In genomic region chrX:48698306-48698705, GRCh38 we compare ENCODE assay signal across 19 cellular contexts. TPM values are rescaled to one million over a fixed set of nuclear protein-coding genes. Genes with fewer than 3 reads are reported as not detected.
DNase-seq lines count a peak whose midpoint lies in the region; ATAC-seq and TF ChIP-seq lines count a peak whose summit lies in the region.
"Had no signal": no experiment of that assay in that cellular context is flagged by ENCODE, and none has a peak within 500 bp of the region (broad histone marks: within the 10 kb centered on the region; RNA-seq: fewer than 3 reads in every experiment).

No MANE protein-coding gene starts in this region.

- DNase-seq in CD4-positive, alpha-beta memory T cell, result no peak
- DNase-seq in OCI-LY7 (ENCODE audit: low spot score) (no peak), cerebellum (ENCODE audit: low spot score) (no peak), coronary artery (ENCODE audit: low spot score) (no peak)
- DNase-seq: activated CD8-positive, alpha-beta memory T cell treated with anti-CD3 and anti-CD28 coated beads, Interleukin-2, amount 50 U/mL, for 48 hours; BE2C; DMS79 treated with DMSO at 0.1 percent for 48 hours; islet precursor cell; NCI-H187 treated with DMSO at 0.1 percent for 48 hours had no signal

- ATAC-seq in HG03025 (IDR thresholded peaks at IDR 0.05; ENCODE audit: low FRiP score, unreplicated experiment), result no peak

- CTCF ChIA-PET in CD4-positive, alpha-beta memory T cell (lab: Charles Lee; ENCODE audit: partially characterized antibody), result no interaction called here
- CTCF ChIA-PET in OCI-LY7 (lab: Charles Lee; ENCODE audit: unreplicated experiment), result no interaction called here

- H4K20me1 ChIP-seq in BLaER1 (peaks cover 30% of the 10 kb centered on the region), OCI-LY7 (ENCODE audit: insufficient read depth, low read length) (no peaks in the 10 kb centered on the region)

- intact Hi-C loops in CD4-positive, alpha-beta memory T cell (cut with micrococcal nuclease), result no loop called here
- intact Hi-C loops in OCI-LY7 (cut with micrococcal nuclease; ENCODE audit: unreplicated experiment), result no loop called here

- peak overlapping the region in 5 of 8 donors; percentile 28 to 71 (median 49) for H3K4me3 Mint-ChIP-seq in CD4-positive, alpha-beta memory T cell

- no peaks in the 10 kb centered on the region for H3K9me2 ChIP-seq in OCI-LY7 (ENCODE audit: insufficient read depth, low read length)

- peaks cover 6 to 32% of the 10 kb centered on the region in 2 donors for H3K36me3 Mint-ChIP-seq in CD4-positive, alpha-beta memory T cell

- TF ChIP-seq CTCF in OCI-LY7 (conservative IDR thresholded peaks at IDR 0.05; ENCODE audit: low read length) (no peak), coronary artery (IDR thresholded peaks at IDR 0.05) (no peak)

- no peaks in the 10 kb centered on the region for H3K9me3 ChIP-seq in BLaER1
- H3K9me3 ChIP-seq in CD4-positive, alpha-beta memory T cell (ENCODE audit: control insufficient read depth in 1 of 2, low read length in 2 of 2), result no peaks in the 10 kb centered on the region
- H3K9me3 ChIP-seq in OCI-LY7 (ENCODE audit: low read length), result no peaks in the 10 kb centered on the region
- peaks cover 8% of the 10 kb centered on the region for H3K9me3 ChIP-seq in iPS-18a (ENCODE audit: control insufficient read depth, low read depth, low read length)
- H3K9me3 ChIP-seq: BE2C, neutrophil, right atrium auricular region, suprapubic skin had no signal

- H3K27ac ChIP-seq in BLaER1, result no peak overlapping the region
- no peak overlapping the region for H3K27ac ChIP-seq in CD4-positive, alpha-beta memory T cell (ENCODE audit: low read depth, low read length)
- no peak overlapping the region for H3K27ac ChIP-seq in OCI-LY7 (ENCODE audit: low read depth, low read length, poor library complexity, severe bottlenecking)
- H3K27ac ChIP-seq in iPS-18a (ENCODE audit: low read length), result no peak overlapping the region
- H3K27ac ChIP-seq in coronary artery, result no peak overlapping the region
- H3K27ac ChIP-seq: neutrophil, right atrium auricular region, suprapubic skin, VCaP had no signal

- H3K4me2 ChIP-seq in BLaER1 (peak overlapping the region; percentile 73; the same call in 1 of the 2 replicates), OCI-LY7 (ENCODE audit: low read length) (peak overlapping the region; percentile 93)

- peaks cover 33% of the 10 kb centered on the region for H3K79me2 ChIP-seq in OCI-LY7 (ENCODE audit: insufficient read depth, low read depth, low read length)

- POLR2A ChIA-PET in CD4-positive, alpha-beta memory T cell (lab: Charles Lee; ENCODE audit: partially characterized antibody), result interaction anchor here (3.6 to 3.9 kb wide), 4 partner anchors 13 to 103 kb away, joined by 17 to 48 read pairs (median 38); partner anchors contain the start of genes HDAC6 and WAS
- POLR2A ChIA-PET in OCI-LY7 (lab: Charles Lee), result interaction anchor here (1.0 kb wide), 1 partner anchor 26 kb away, joined by 3 read pairs; no protein-coding TSS in a partner anchor

- H3K27me3 Mint-ChIP-seq in CD4-positive, alpha-beta memory T cell, result no peaks in the 10 kb centered on the region
- H3K27me3 Mint-ChIP-seq: memory B cell had no signal

- H3K4me3 ChIP-seq in BLaER1 (no peak overlapping the region), OCI-LY7 (ENCODE audit: low read depth, low read length, poor library complexity, severe bottlenecking) (no peak overlapping the region), iPS-18a (ENCODE audit: low read length) (peak overlapping the region; percentile 77), coronary artery (no peak overlapping the region)
- no peak overlapping the region for H3K4me3 ChIP-seq in CD4-positive, alpha-beta memory T cell (ENCODE audit: low read length in 2 of 2)
- H3K4me3 ChIP-seq: right atrium auricular region, suprapubic skin had no signal

- BruUV-seq in OCI-LY7 (replicated peaks; lab: Mats Ljungman, UMichigan), result no TSS peak

- H3K9ac ChIP-seq in BLaER1 (0 out of 2 replicates have a peak overlapping the region, but pooled peaks have one; percentile 79), iPS-18a (ENCODE audit: low read length) (peak overlapping the region; percentile 77)

- H3K27me3 ChIP-seq in BLaER1, result peaks cover 56% of the 10 kb centered on the region
- H3K27me3 ChIP-seq in CD4-positive, alpha-beta memory T cell (ENCODE audit: insufficient read depth, low read length), result no peaks in the 10 kb centered on the region
- H3K27me3 ChIP-seq in iPS-18a (ENCODE audit: control insufficient read depth, insufficient read depth, low read length), result no peaks in the 10 kb centered on the region
- H3K27me3 ChIP-seq: BE2C, neutrophil, right atrium auricular region, suprapubic skin had no signal

- H3K4me1 ChIP-seq in BLaER1 (peaks cover 17% of the 10 kb centered on the region), OCI-LY7 (ENCODE audit: insufficient read depth, low read length, poor library complexity, severe bottlenecking) (peaks cover 21% of the 10 kb centered on the region), iPS-18a (ENCODE audit: control insufficient read depth, low read depth, low read length) (peaks cover 6% of the 10 kb centered on the region)
- peaks cover 27% of the 10 kb centered on the region for H3K4me1 ChIP-seq in CD4-positive, alpha-beta memory T cell (ENCODE audit: insufficient read depth, low read length)
- H3K4me1 ChIP-seq: BE2C had no signal

- no peak overlapping the region for H2AFZ ChIP-seq in OCI-LY7 (ENCODE audit: low read length)

- peak overlapping the region in 2 of 7 donors; percentile 44 to 68 for H3K27ac Mint-ChIP-seq in CD4-positive, alpha-beta memory T cell
- H3K27ac Mint-ChIP-seq: memory B cell had no signal

- peaks cover 13 to 33% (median 21%) of the 10 kb centered on the region in 4 donors for H3K4me1 Mint-ChIP-seq in CD4-positive, alpha-beta memory T cell

- H3K36me3 ChIP-seq in BLaER1 (peaks cover 46% of the 10 kb centered on the region), OCI-LY7 (ENCODE audit: insufficient read depth, low read length) (peaks cover 50% of the 10 kb centered on the region), iPS-18a (ENCODE audit: control insufficient read depth, low read depth, low read length) (peaks cover 37% of the 10 kb centered on the region)
- H3K36me3 ChIP-seq in CD4-positive, alpha-beta memory T cell (ENCODE audit: insufficient read depth, low read length), result peaks cover 26% of the 10 kb centered on the region
- H3K36me3 ChIP-seq: neutrophil had no signal

- no peaks in the 10 kb centered on the region for H3K9me3 Mint-ChIP-seq in CD4-positive, alpha-beta memory T cell
- H3K9me3 Mint-ChIP-seq: memory B cell had no signal

RNA-seq across cellular contexts. Expression of gene SUV39H1, which starts 1.8 kb away (rescaled TPM):
- total RNA-seq in CD4-positive, alpha-beta memory T cell, result 10 to 100 TPM in 1 of 2 experiments, 1 to 10 TPM in 1; 8.7 to 10.2 TPM
- polyA plus RNA-seq in CD4-positive, alpha-beta memory T cell, result 10 to 100 TPM; 12.4 to 15.6 TPM
- 21.1 and 27.0 TPM in 2 replicates for total RNA-seq in OCI-LY7 (2014; rRNA removed; shearing (Covaris generic))
- total RNA-seq in OCI-LY7 (2022) (33.0 and 34.2 TPM in 2 replicates), cerebellum (3.3 TPM)

RNA-seq across cellular contexts. Expression of gene WAS, which starts 14.7 kb away (rescaled TPM):
- total RNA-seq in CD4-positive, alpha-beta memory T cell, result 100 to 1,000 TPM; 108 to 110 TPM
- polyA plus RNA-seq in CD4-positive, alpha-beta memory T cell, result 10 to 100 TPM; 13.4 to 33.8 TPM
- 43.9 and 44.8 TPM in 2 replicates for total RNA-seq in OCI-LY7 (2014; rRNA removed; shearing (Covaris generic))
- total RNA-seq in OCI-LY7 (2022), result 87.0 and 89.7 TPM in 2 replicates
- total RNA-seq in cerebellum, result 0.27 TPM
- total RNA-seq: epithelial cell of proximal tubule, M059J had no signal

Comparison
In these comparisons a context has a peak if more than half of its experiments do, and no peak if none do; other contexts are left out.
1. RNA of gene WAS, which starts 14.7 kb away (total RNA-seq): 108 to 110 TPM in CD4-positive, alpha-beta memory T cell and 43.9 to 89.7 TPM in OCI-LY7; 0.27 TPM in cerebellum (single experiment); every median in the first group is over 10 times any median in the second.